ENCODE assay signal across 2 cellular contexts in the genomic region with DNA sequence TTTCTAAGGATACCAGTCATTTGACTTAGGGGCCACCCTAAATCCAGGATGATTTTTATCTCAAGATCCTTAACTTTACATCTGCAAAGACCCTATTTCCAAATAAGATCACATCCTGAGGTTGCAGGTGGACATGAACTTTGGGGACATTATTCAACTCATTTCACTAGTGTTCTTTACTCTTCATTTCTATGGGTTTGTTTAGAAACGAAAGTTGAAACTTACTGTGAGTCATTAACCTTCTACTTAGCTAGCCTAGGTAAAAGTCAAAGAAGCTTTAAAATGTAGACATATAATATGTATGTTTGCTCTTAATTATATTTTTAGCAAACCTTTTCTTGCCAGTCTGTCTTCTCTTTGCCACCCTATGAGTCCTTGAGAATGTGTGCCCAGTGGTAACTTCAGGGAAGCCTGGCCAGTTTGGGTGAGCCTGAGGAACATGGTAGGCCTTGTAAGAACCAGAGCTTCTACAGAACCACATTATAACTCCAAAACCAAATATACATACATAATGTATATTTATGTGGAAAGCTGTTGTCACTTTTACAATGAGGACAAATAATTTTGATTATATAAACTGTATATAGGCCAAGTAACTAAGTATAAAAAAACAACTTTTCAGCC.
A peak's percentile ranks its signal among the peaks of the same experiment; 100 is the strongest.
TF ChIP-seq lines count a peak whose summit lies in the region.

No MANE protein-coding gene starts in this region.

TF ChIP-seq in IMR-90, 13 proteins besides CTCF, POLR2A, EP300 and RAD21:
- TF ChIP-seq MAFK (IDR thresholded peaks at IDR 0.05; ENCODE audit: low read depth, low read length) (no peak), SMC3 (IDR thresholded peaks at IDR 0.05; ENCODE audit: low read depth, low read length) (no peak), MAZ (IDR thresholded peaks at IDR 0.05; ENCODE audit: borderline replicate concordance, low read depth, low read length) (no peak), CEBPB (IDR thresholded peaks at IDR 0.05; ENCODE audit: low read depth, low read length) (no peak), BHLHE40 (IDR thresholded peaks at IDR 0.05; ENCODE audit: low read depth, low read length) (no peak), FOS (IDR thresholded peaks at IDR 0.05; ENCODE audit: low read depth, low read length) (no peak), RCOR1 (IDR thresholded peaks at IDR 0.05; ENCODE audit: insufficient replicate concordance, low read length) (no peak), MXI1 (IDR thresholded peaks at IDR 0.05; ENCODE audit: borderline replicate concordance, low read depth, low read length) (no peak), CHD1 (IDR thresholded peaks at IDR 0.05; ENCODE audit: low read depth, low read length) (no peak)
- TF ChIP-seq, protein P1, sequence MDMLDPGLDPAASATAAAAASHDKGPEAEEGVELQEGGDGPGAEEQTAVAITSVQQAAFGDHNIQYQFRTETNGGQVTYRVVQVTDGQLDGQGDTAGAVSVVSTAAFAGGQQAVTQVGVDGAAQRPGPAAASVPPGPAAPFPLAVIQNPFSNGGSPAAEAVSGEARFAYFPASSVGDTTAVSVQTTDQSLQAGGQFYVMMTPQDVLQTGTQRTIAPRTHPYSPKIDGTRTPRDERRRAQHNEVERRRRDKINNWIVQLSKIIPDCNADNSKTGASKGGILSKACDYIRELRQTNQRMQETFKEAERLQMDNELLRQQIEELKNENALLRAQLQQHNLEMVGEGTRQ (IDR thresholded peaks at IDR 0.05; ENCODE audit: low read depth, low read length) = no peak
- TF ChIP-seq, protein P2, sequence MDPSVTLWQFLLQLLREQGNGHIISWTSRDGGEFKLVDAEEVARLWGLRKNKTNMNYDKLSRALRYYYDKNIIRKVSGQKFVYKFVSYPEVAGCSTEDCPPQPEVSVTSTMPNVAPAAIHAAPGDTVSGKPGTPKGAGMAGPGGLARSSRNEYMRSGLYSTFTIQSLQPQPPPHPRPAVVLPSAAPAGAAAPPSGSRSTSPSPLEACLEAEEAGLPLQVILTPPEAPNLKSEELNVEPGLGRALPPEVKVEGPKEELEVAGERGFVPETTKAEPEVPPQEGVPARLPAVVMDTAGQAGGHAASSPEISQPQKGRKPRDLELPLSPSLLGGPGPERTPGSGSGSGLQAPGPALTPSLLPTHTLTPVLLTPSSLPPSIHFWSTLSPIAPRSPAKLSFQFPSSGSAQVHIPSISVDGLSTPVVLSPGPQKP (IDR thresholded peaks at IDR 0.05; ENCODE audit: borderline replicate concordance, low read depth, low read length) = no peak

TF ChIP-seq in GM12878, 131 proteins besides CTCF, POLR2A, EP300 and RAD21:
- TF ChIP-seq CREB1 (IDR thresholded peaks at IDR 0.05; ENCODE audit: low read depth) = no peak
- no peak for TF ChIP-seq CHD2 (IDR thresholded peaks at IDR 0.05; ENCODE audit: borderline replicate concordance, low read depth, low read length)
- no peak for TF ChIP-seq LARP7 (IDR thresholded peaks at IDR 0.05)
- TF ChIP-seq SMAD5 (IDR thresholded peaks at IDR 0.05; ENCODE audit: low read depth) = no peak
- TF ChIP-seq JUNB (IDR thresholded peaks at IDR 0.05) = peak; percentile 71
